Comparison of ENCODE assay signal across 14 cellular contexts in the genomic region with DNA sequence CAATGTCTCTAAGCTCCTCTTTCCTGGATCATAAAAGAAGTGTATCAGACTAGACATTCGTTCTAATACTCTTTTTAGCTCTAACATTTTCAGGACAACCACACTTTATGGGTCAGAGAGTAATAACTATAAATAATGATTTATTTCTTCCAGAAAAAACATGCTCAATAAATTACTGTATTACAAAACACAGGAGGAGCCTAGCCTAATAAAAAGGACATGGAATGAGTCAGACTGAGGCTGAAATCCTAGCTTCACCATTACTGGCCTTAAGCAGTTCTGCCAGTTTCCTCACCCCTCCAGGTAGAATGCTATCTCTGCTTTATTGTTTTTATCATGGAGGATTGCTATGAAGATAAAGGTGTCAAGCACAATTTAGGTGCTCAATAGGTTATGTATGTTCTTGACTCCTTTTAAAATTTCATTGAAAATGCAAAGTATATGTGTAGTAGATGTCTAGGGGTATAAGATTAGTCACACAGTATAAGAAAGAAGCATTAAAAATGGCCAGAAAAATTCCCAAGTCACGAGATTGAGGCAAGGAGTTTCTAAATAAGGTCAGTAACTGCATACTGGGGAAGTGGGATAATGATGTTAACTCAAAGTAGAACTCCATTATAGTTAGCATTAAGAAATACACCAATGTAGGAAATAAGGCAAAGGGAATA.
A peak's percentile ranks its signal among the peaks of the same experiment; 100 is the strongest.
DNase-seq lines count a peak whose midpoint lies in the region; ATAC-seq and TF ChIP-seq lines count a peak whose summit lies in the region.
"Had no signal": no experiment of that assay in that cellular context is flagged by ENCODE, and none has a peak within 500 bp of the region (broad histone marks: within the 10 kb centered on the region; RNA-seq: fewer than 3 reads in every experiment).

No MANE protein-coding gene starts in this region.

- dilution Hi-C loops in IMR-90 (cut with HindIII; ENCODE audit: low sequenced_read_pairs, unreplicated experiment) = no loop called here

- H4K91ac ChIP-seq in IMR-90 (ENCODE audit: insufficient read depth, low read depth, low read length) = no peak overlapping the region
- H4K91ac ChIP-seq in mesenchymal stem cell (ENCODE audit: low read length) = no peak overlapping the region

- TF ChIP-seq POLR2A in IMR-90 (IDR thresholded peaks at IDR 0.05; ENCODE audit: low read depth, low read length) = no peak

- H3K4me1 ChIP-seq in IMR-90 (ENCODE audit: control insufficient read depth, insufficient read depth, low read length) (peaks cover 11% of the 10 kb centered on the region; the same call in 1 of the 2 replicates), mesenchymal stem cell (ENCODE audit: control insufficient read depth, insufficient read depth, low read depth, low read length) (peaks cover 16% of the 10 kb centered on the region), GM23338 (ENCODE audit: insufficient read depth) (no peaks in the 10 kb centered on the region)

- no peaks in the 10 kb centered on the region for H3F3A ChIP-seq in GM23338 (replicated peaks; ENCODE audit: low read depth)

- peaks cover 13% of the 10 kb centered on the region for H3K9me1 ChIP-seq in IMR-90 (ENCODE audit: insufficient read depth, low read length)

- H2AFZ ChIP-seq in IMR-90 (replicated peaks; ENCODE audit: low read length, poor library complexity) (no peak overlapping the region), mesenchymal stem cell (ENCODE audit: low read depth, low read length) (no peak overlapping the region), GM23338 (no peak overlapping the region)

- no peak overlapping the region for H3K27ac Mint-ChIP-seq in GM23338
- H3K27ac Mint-ChIP-seq: naive thymus-derived CD8-positive, alpha-beta T cell had no signal

- no peak overlapping the region for H3K9ac ChIP-seq in IMR-90 (ENCODE audit: low read depth, low read length)
- no peak overlapping the region for H3K9ac ChIP-seq in mesenchymal stem cell (ENCODE audit: low read length)
- H3K9ac ChIP-seq: BLaER1 treated with 17β-estradiol and CSF1 and Interleukin-3, amounts not matched to agents 10 nM and 100 nM had no signal

- H2BK5ac ChIP-seq in IMR-90 (ENCODE audit: low read depth, low read length, poor library complexity, severe bottlenecking) = peak overlapping the region; percentile 75
- H2BK5ac ChIP-seq in mesenchymal stem cell (ENCODE audit: low read depth, low read length, poor library complexity, severe bottlenecking) = no peak overlapping the region

- no peaks in the 10 kb centered on the region for H3K79me2 ChIP-seq in GM23338 (replicated peaks; ENCODE audit: insufficient read depth)

- no peak overlapping the region for H2AK9ac ChIP-seq in IMR-90 (replicated peaks; ENCODE audit: low read depth, low read length, poor library complexity)

- no peaks in the 10 kb centered on the region for H3K9me3 Mint-ChIP-seq in GM23338
- H3K9me3 Mint-ChIP-seq: naive thymus-derived CD8-positive, alpha-beta T cell had no signal

- no peak overlapping the region for H4K5ac ChIP-seq in IMR-90 (ENCODE audit: low read depth, low read length)

- no peaks in the 10 kb centered on the region for H4K20me1 ChIP-seq in IMR-90 (ENCODE audit: insufficient read depth, low read length)
- H4K20me1 ChIP-seq in GM23338 (replicated peaks; ENCODE audit: insufficient read depth) = no peaks in the 10 kb centered on the region
- H4K20me1 ChIP-seq: BLaER1 treated with 17β-estradiol and CSF1 and Interleukin-3, amounts not matched to agents 10 nM and 100 nM had no signal

- H3K9me3 ChIP-seq in IMR-90 (ENCODE audit: control insufficient read depth, insufficient read depth, low read length) = no peaks in the 10 kb centered on the region
- no peaks in the 10 kb centered on the region for H3K9me3 ChIP-seq in mesenchymal stem cell (ENCODE audit: control insufficient read depth, low read length)
- H3K9me3 ChIP-seq: BLaER1 treated with 17β-estradiol and CSF1 and Interleukin-3, amounts not matched to agents 10 nM and 100 nM; esophagus muscularis mucosa had no signal

- H4K8ac ChIP-seq in IMR-90 (ENCODE audit: low read depth in 2 of 2, low read length in 2 of 2) (peak overlapping the region; percentile 28 to 49; a peak in 1 of 4 replicates), mesenchymal stem cell (ENCODE audit: low read length) (no peak overlapping the region)

- H3K23ac ChIP-seq in IMR-90 (ENCODE audit: low read depth, low read length) (no peak overlapping the region), mesenchymal stem cell (ENCODE audit: low read length in 2 of 2) (no peak overlapping the region)

- peaks cover 4% of the 10 kb centered on the region for H3K27me3 Mint-ChIP-seq in GM23338 (ENCODE audit: insufficient read depth, low read depth, poor library complexity)
- H3K27me3 Mint-ChIP-seq: brain had no signal

- H3K79me1 ChIP-seq in IMR-90 (ENCODE audit: low read depth in 1 of 2, low read length in 2 of 2) = no peaks in the 10 kb centered on the region; a peak in 1 of 4 replicates
- peaks cover 7% of the 10 kb centered on the region for H3K79me1 ChIP-seq in mesenchymal stem cell (replicated peaks; ENCODE audit: low read length, poor library complexity, severe bottlenecking)

- no peaks in the 10 kb centered on the region for H3K36me3 Mint-ChIP-seq in GM23338 (ENCODE audit: low read depth)
- H3K36me3 Mint-ChIP-seq: brain; naive thymus-derived CD8-positive, alpha-beta T cell had no signal

- in situ Hi-C loops in IMR-90 (cut with MboI; ENCODE audit: low sequenced_read_pairs) = no loop called here

- CTCF ChIA-PET in IMR-90 (lab: Yijun Ruan, JAX) = interaction anchor here (0.5 kb wide), 1 partner anchor 864 kb away, joined by 3 read pairs; no protein-coding TSS in a partner anchor

- H3K18ac ChIP-seq in IMR-90 (ENCODE audit: low read depth, low read length) (peak overlapping the region; percentile 20; the same call in 1 of the 2 replicates), mesenchymal stem cell (ENCODE audit: low read depth in 1 of 2, low read length in 2 of 2) (no peak overlapping the region)

- H3K14ac ChIP-seq in IMR-90 (replicated peaks; ENCODE audit: low read depth, low read length) (no peak overlapping the region), mesenchymal stem cell (ENCODE audit: low read length in 2 of 2) (no peak overlapping the region)

- peak overlapping the region; percentile 59 for H2BK20ac ChIP-seq in IMR-90 (ENCODE audit: low read depth, low read length)

- no peak overlapping the region for H3K56ac ChIP-seq in IMR-90 (ENCODE audit: extremely low read depth, insufficient read depth, low read length)

- WGBS in IMR-90 (ENCODE audit: extremely low coverage in 2 of 2, insufficient read length in 1 of 2), 2 experiments = no CpG with 5 or more reads among the region's 2 CpGs
- WGBS in mesenchymal stem cell = 10% methylated on average over 1 of the region's 2 CpGs

- H3K4me1 Mint-ChIP-seq in GM23338 = peaks cover 4% of the 10 kb centered on the region; the same call in 2 of the 3 replicates

- H2BK15ac ChIP-seq in IMR-90 (ENCODE audit: low read depth, low read length) (peak overlapping the region; percentile 22; the same call in 1 of the 3 replicates), mesenchymal stem cell (ENCODE audit: low read depth, poor library complexity, severe bottlenecking) (no peak overlapping the region)

- 0 out of 2 replicates have a peak, but pooled peaks cover 6% of the 10 kb centered on the region for H3K9me2 ChIP-seq in GM23338 (ENCODE audit: insufficient read depth)

- H3K4me2 ChIP-seq in IMR-90 (ENCODE audit: low read depth, low read length) = no peak overlapping the region
- no peak overlapping the region for H3K4me2 ChIP-seq in mesenchymal stem cell (ENCODE audit: low read length, poor library complexity, severe bottlenecking)
- no peak overlapping the region for H3K4me2 ChIP-seq in GM23338
- H3K4me2 ChIP-seq: BLaER1 treated with 17β-estradiol and CSF1 and Interleukin-3, amounts not matched to agents 10 nM and 100 nM had no signal

- H3K4me3 Mint-ChIP-seq in GM23338 = no peak overlapping the region
- H3K4me3 Mint-ChIP-seq: brain; naive thymus-derived CD8-positive, alpha-beta T cell had no signal

- ATAC-seq in IMR-90 (ENCODE audit: low read depth) = peak; percentile 57
- ATAC-seq in GM23338 = no peak
- ATAC-seq: naive thymus-derived CD8-positive, alpha-beta T cell had no signal

- no TSS peak for BruUV-seq in IMR-90 (replicated peaks; lab: Mats Ljungman, UMichigan)

- H2BK12ac ChIP-seq in mesenchymal stem cell (ENCODE audit: low read length in 2 of 2) = peak overlapping the region in 1 of 2 experiments; percentile 62

- DNase-seq in AG09319 (ENCODE audit: extremely low read depth, low read depth) (peak; percentile 60), IMR-90 (peak; percentile 75), choroid plexus epithelial cell (ENCODE audit: low read depth) (peak; percentile 70), mesenchymal stem cell (peak; percentile 70), GM23338 (ENCODE audit: low spot score) (no peak), D341Med (ENCODE audit: low spot score) (no peak)
- DNase-seq in activated CD4-positive, alpha-beta T cell treated with anti-CD3 and anti-CD28 coated beads, Interleukin-2, amount 50 U/mL, for 48 hours = no peak
- no peak for DNase-seq in activated CD8-positive, alpha-beta memory T cell treated with anti-CD3 and anti-CD28 coated beads for 24 hours
- DNase-seq: activated CD4-positive, alpha-beta T cell treated with anti-CD3 and anti-CD28 coated beads for 1 hour; naive thymus-derived CD8-positive, alpha-beta T cell; NCI-H1694 treated with DMSO at 0.1 percent for 48 hours had no signal

- H3K4ac ChIP-seq in IMR-90 (ENCODE audit: low read depth, low read length) (no peak overlapping the region; the same call in 1 of the 2 replicates), mesenchymal stem cell (ENCODE audit: low read depth in 1 of 2, low read length in 2 of 2) (no peak overlapping the region)

- H3K36me3 ChIP-seq in IMR-90 (ENCODE audit: control insufficient read depth, insufficient read depth, low read length) (no peaks in the 10 kb centered on the region), mesenchymal stem cell (ENCODE audit: control insufficient read depth in 1 of 2, insufficient read depth in 2 of 2, low read depth in 1 of 2, low read length in 2 of 2) (no peaks in the 10 kb centered on the region), GM23338 (ENCODE audit: insufficient read depth) (no peaks in the 10 kb centered on the region)
- H3K36me3 ChIP-seq: BLaER1 treated with 17β-estradiol and CSF1 and Interleukin-3, amounts not matched to agents 10 nM and 100 nM; esophagus muscularis mucosa had no signal

- H3K4me3 ChIP-seq in IMR-90 (ENCODE audit: insufficient read depth, low read depth, low read length) (no peak overlapping the region), choroid plexus epithelial cell (ENCODE audit: low read depth, low read length) (no peak overlapping the region), mesenchymal stem cell (ENCODE audit: insufficient read depth in 1 of 2, low read depth in 1 of 2, low read length in 2 of 2) (no peak overlapping the region), GM23338 (no peak overlapping the region)
- H3K4me3 ChIP-seq: BLaER1 treated with 17β-estradiol and CSF1 and Interleukin-3, amounts not matched to agents 10 nM and 100 nM; esophagus muscularis mucosa had no signal

- POLR2A ChIA-PET in IMR-90 (lab: Charles Lee; ENCODE audit: unreplicated experiment) = no interaction called here

- intact Hi-C loops in IMR-90 (cut with micrococcal nuclease) = loop anchor here (5.0 kb wide), 1 partner anchor 106 kb away; a partner anchor contains a TSS

- TF ChIP-seq CTCF in AG09319 (IDR thresholded peaks at IDR 0.05; ENCODE audit: low read depth, low read length) (no peak), IMR-90 (conservative IDR thresholded peaks at IDR 0.05; ENCODE audit: low read depth, low read length) (no peak), choroid plexus epithelial cell (conservative IDR thresholded peaks at IDR 0.05; ENCODE audit: low read depth, low read length) (no peak), GM23338 (conservative IDR thresholded peaks at IDR 0.05; ENCODE audit: low read depth in 2 of 2) (no peak)

- H2AK5ac ChIP-seq in IMR-90 (ENCODE audit: low read depth, low read length) (no peak overlapping the region), mesenchymal stem cell (ENCODE audit: low read length, severe bottlenecking) (no peak overlapping the region)

- H2BK120ac ChIP-seq in IMR-90 (ENCODE audit: low read depth, low read length) = peak overlapping the region; percentile 67; the same call in 1 of the 2 replicates
- H2BK120ac ChIP-seq in mesenchymal stem cell (ENCODE audit: low read depth, low read length) = no peak overlapping the region

- no peak for TF ChIP-seq RAD21 in IMR-90 (IDR thresholded peaks at IDR 0.05; ENCODE audit: low read length)

- H3K27me3 ChIP-seq in IMR-90 (ENCODE audit: control insufficient read depth, insufficient read depth, low read length) (no peaks in the 10 kb centered on the region), mesenchymal stem cell (ENCODE audit: control insufficient read depth in 1 of 2, insufficient read depth in 1 of 2, low read length in 2 of 2) (no peaks in the 10 kb centered on the region), GM23338 (ENCODE audit: insufficient read depth) (no peaks in the 10 kb centered on the region)
- H3K27me3 ChIP-seq: BLaER1 treated with 17β-estradiol and CSF1 and Interleukin-3, amounts not matched to agents 10 nM and 100 nM; esophagus muscularis mucosa had no signal

- H3K27ac ChIP-seq in IMR-90 (ENCODE audit: insufficient read depth, low read length) (no peak overlapping the region), mesenchymal stem cell (ENCODE audit: low read length, poor library complexity, severe bottlenecking) (peak overlapping the region; percentile 40), GM23338 (ENCODE audit: low read depth) (no peak overlapping the region)
- H3K27ac ChIP-seq: BLaER1 treated with 17β-estradiol and CSF1 and Interleukin-3, amounts not matched to agents 10 nM and 100 nM; esophagus muscularis mucosa had no signal

Comparison
In these comparisons a context has a peak if more than half of its experiments do, and no peak if none do; other contexts are left out.
1. DNase-seq: peak in AG09319 (single experiment), IMR-90 (single experiment), choroid plexus epithelial cell (single experiment) and mesenchymal stem cell (single experiment); none in activated CD4-positive, alpha-beta T cell treated with anti-CD3 and anti-CD28 coated beads, Interleukin-2, amount 50 U/mL, for 48 hours (0 of 2), GM23338 (single experiment), D341Med (single experiment) and activated CD8-positive, alpha-beta memory T cell treated with anti-CD3 and anti-CD28 coated beads for 24 hours (single experiment).